26 cellular contexts compared by ENCODE assay signal in genomic region chr16:75217389-75217851, GRCh38. TPM values are rescaled to one million over a fixed set of nuclear protein-coding genes. Genes with fewer than 3 reads are reported as not detected.
DNase-seq lines count a peak whose midpoint lies in the region; ATAC-seq and TF ChIP-seq lines count a peak whose summit lies in the region.
"Had no signal": no experiment of that assay in that cellular context is flagged by ENCODE, and none has a peak within 500 bp of the region (broad histone marks: within the 10 kb centered on the region; RNA-seq: fewer than 3 reads in every experiment).

No MANE protein-coding gene starts in this region.

- in situ Hi-C loops in gastrocnemius medialis (cut with MboI; ENCODE audit: low sequenced_read_pairs in 4 of 4): loop anchor here in 1 of 4 donors (25.0 kb wide), 1 partner anchor 545 kb away; no protein-coding TSS in a partner anchor

- peak overlapping the region; percentile 42 for H2AK5ac ChIP-seq in mesenchymal stem cell (ENCODE audit: low read length, severe bottlenecking)

- H3K36me3 ChIP-seq in OCI-LY3 (replicated peaks; ENCODE audit: low read depth, low read length): no peaks in the 10 kb centered on the region
- H3K36me3 ChIP-seq in mesenchymal stem cell (ENCODE audit: control insufficient read depth in 1 of 2, insufficient read depth in 2 of 2, low read depth in 1 of 2, low read length in 2 of 2): no peaks in the 10 kb centered on the region
- H3K36me3 ChIP-seq in gastrocnemius medialis: no peaks in the 10 kb centered on the region
- H3K36me3 ChIP-seq: MG63 had no signal

- intact Hi-C loops in gastrocnemius medialis (cut with DNase I; ENCODE audit: low total_unique reads): no loop called here

- H3K23ac ChIP-seq in mesenchymal stem cell (ENCODE audit: low read length in 2 of 2): no peak overlapping the region

- H4K91ac ChIP-seq in mesenchymal stem cell (ENCODE audit: low read length): no peak overlapping the region

- H3K27ac ChIP-seq in OCI-LY3 (ENCODE audit: low read length) (peak overlapping the region; percentile 65), mesenchymal stem cell (ENCODE audit: low read length, poor library complexity, severe bottlenecking) (no peak overlapping the region), gastrocnemius medialis (peak overlapping the region in 1 of 4 donors; percentile 67), caudate nucleus (ENCODE audit: low read depth, low read length) (no peak overlapping the region)

- H3K14ac ChIP-seq in mesenchymal stem cell (ENCODE audit: low read length in 2 of 2): no peak overlapping the region

- H3K18ac ChIP-seq in mesenchymal stem cell (ENCODE audit: low read depth in 1 of 2, low read length in 2 of 2): no peak overlapping the region

- no peak overlapping the region for H4K8ac ChIP-seq in mesenchymal stem cell (ENCODE audit: low read length)

- DNase-seq in NOMO-1 (lab: John Stamatoyannopoulos, UW; ENCODE audit: unreplicated experiment in 2 of 2) (peak; percentile 26 to 34), NOMO-1 treated with DMSO at 0.1 percent for 48 hours (lab: John Stamatoyannopoulos, UW; ENCODE audit: unreplicated experiment) (no peak), mesenchymal stem cell (no peak), gastrocnemius medialis (peak in 1 of 2 donors; percentile 40), caudate nucleus (lab: John Stamatoyannopoulos, UW) (no peak)
- DNase-seq: 8988T, Calu3, H7, IMR-90, KG1, MG63, NCI-H1092, NCI-H1417 treated with DMSO at 0.1 percent for 48 hours, NCI-H1694 treated with DMSO at 0.1 percent for 48 hours, NCI-H2081, NCI-H2227 treated with DMSO at 0.1 percent for 48 hours, NCI-H526 treated with DMSO at 0.1 percent for 48 hours, PC-3, SK-N-SH, SW 1271 had no signal

- H3K4me2 ChIP-seq in OCI-LY3 (ENCODE audit: low read length): peak overlapping the region; percentile 84
- no peak overlapping the region for H3K4me2 ChIP-seq in mesenchymal stem cell (ENCODE audit: low read length, poor library complexity, severe bottlenecking)
- H3K4me2 ChIP-seq: SK-N-SH had no signal

- 91% methylated on average over 11 of the region's 11 CpGs for WGBS in mesenchymal stem cell

- H3K9me3 ChIP-seq in OCI-LY3 (ENCODE audit: insufficient read depth, low read length) (no peaks in the 10 kb centered on the region), mesenchymal stem cell (ENCODE audit: control insufficient read depth, low read length) (no peaks in the 10 kb centered on the region), gastrocnemius medialis (no peaks in the 10 kb centered on the region)
- H3K9me3 ChIP-seq: MG63, SK-N-SH had no signal

- H3K79me1 ChIP-seq in mesenchymal stem cell (replicated peaks; ENCODE audit: low read length, poor library complexity, severe bottlenecking): no peaks in the 10 kb centered on the region

- no peaks in the 10 kb centered on the region for H3K79me2 ChIP-seq in OCI-LY3 (ENCODE audit: low read length)

- TF ChIP-seq POLR2A in gastrocnemius medialis (IDR thresholded peaks at IDR 0.05): no peak

- H2BK120ac ChIP-seq in mesenchymal stem cell (ENCODE audit: low read depth, low read length): no peak overlapping the region

- no peaks in the 10 kb centered on the region for H4K20me1 ChIP-seq in OCI-LY3 (ENCODE audit: insufficient read depth, low read length)

- peak overlapping the region; percentile 65; the same call in 1 of the 2 replicates for H3K4me3 ChIP-seq in OCI-LY3 (ENCODE audit: low read length)
- H3K4me3 ChIP-seq in mesenchymal stem cell (ENCODE audit: insufficient read depth in 1 of 2, low read depth in 1 of 2, low read length in 2 of 2): no peak overlapping the region
- H3K4me3 ChIP-seq in gastrocnemius medialis: no peak overlapping the region
- H3K4me3 ChIP-seq: MG63 had no signal

- no peak overlapping the region for H3K4ac ChIP-seq in mesenchymal stem cell (ENCODE audit: low read depth in 1 of 2, low read length in 2 of 2)

- no peak overlapping the region for H2BK12ac ChIP-seq in mesenchymal stem cell (ENCODE audit: low read length in 2 of 2)

- TF ChIP-seq CTCF in OCI-LY3 (IDR thresholded peaks at IDR 0.05; ENCODE audit: low read depth, low read length) (no peak), gastrocnemius medialis (IDR thresholded peaks at IDR 0.05 in 4 of 5, conservative IDR thresholded peaks at IDR 0.05 in 1 of 5) (no peak)

- ATAC-seq in gastrocnemius medialis (peak; percentile 59 to 80), HG03565 (IDR thresholded peaks at IDR 0.05; ENCODE audit: unreplicated experiment) (no peak), GM19397 (IDR thresholded peaks at IDR 0.05; ENCODE audit: unreplicated experiment) (no peak)
- ATAC-seq: PC-3 had no signal

- peak overlapping the region; percentile 40; the same call in 1 of the 2 replicates for H3K9ac ChIP-seq in OCI-LY3 (ENCODE audit: low read length)
- H3K9ac ChIP-seq in mesenchymal stem cell (ENCODE audit: low read length): no peak overlapping the region
- H3K9ac ChIP-seq: SK-N-SH had no signal

- peaks cover 42% of the 10 kb centered on the region for H3K4me1 ChIP-seq in OCI-LY3 (ENCODE audit: low read length)
- peaks cover 3% of the 10 kb centered on the region for H3K4me1 ChIP-seq in mesenchymal stem cell (ENCODE audit: control insufficient read depth, insufficient read depth, low read depth, low read length)
- H3K4me1 ChIP-seq in gastrocnemius medialis: no peaks in the 10 kb centered on the region

- no peak overlapping the region for H2BK15ac ChIP-seq in mesenchymal stem cell (ENCODE audit: low read depth, poor library complexity, severe bottlenecking)

- H2AFZ ChIP-seq in OCI-LY3 (ENCODE audit: low read depth, low read length) (no peak overlapping the region), mesenchymal stem cell (ENCODE audit: low read depth, low read length) (no peak overlapping the region)

- H3K27me3 ChIP-seq in OCI-LY3 (ENCODE audit: low read depth, low read length) (no peaks in the 10 kb centered on the region; the same call in 1 of the 2 replicates), mesenchymal stem cell (ENCODE audit: control insufficient read depth in 1 of 2, insufficient read depth in 1 of 2, low read length in 2 of 2) (no peaks in the 10 kb centered on the region), gastrocnemius medialis (no peaks in the 10 kb centered on the region)
- H3K27me3 ChIP-seq: MG63 had no signal

- H2BK5ac ChIP-seq in mesenchymal stem cell (ENCODE audit: low read depth, low read length, poor library complexity, severe bottlenecking): no peak overlapping the region

RNA-seq across cellular contexts. Expression of gene CTRB1, which starts 1.4 kb away (rescaled TPM):
- polyA plus RNA-seq in mesenchymal stem cell (2013, experiment 1 of 2): not detected
- polyA plus RNA-seq in mesenchymal stem cell (2013, experiment 2 of 2): not detected
- not detected for total RNA-seq in gastrocnemius medialis
- total RNA-seq: Calu3, Daoy, H7, IMR-90, NCI-H460, PC-3 had no signal
- polyA plus RNA-seq: BJ, IMR-90, SK-N-SH had no signal

RNA-seq across cellular contexts. Expression of gene CTRB2, which starts 10.5 kb away (rescaled TPM):
- not detected for polyA plus RNA-seq in mesenchymal stem cell (2013, experiment 1 of 2)
- polyA plus RNA-seq in mesenchymal stem cell (2013, experiment 2 of 2): not detected
- 1 to 10 TPM in 1 of 4 donors, not detected in 3; 3.0 TPM for total RNA-seq in gastrocnemius medialis
- total RNA-seq: Calu3, Daoy, H7, IMR-90, NCI-H460, PC-3 had no signal
- polyA plus RNA-seq: BJ, IMR-90, SK-N-SH had no signal

RNA-seq across cellular contexts. Expression of gene BCAR1, which starts 34.0 kb away (rescaled TPM):
- polyA plus RNA-seq in mesenchymal stem cell (2013, experiment 1 of 2): 169 TPM
- polyA plus RNA-seq in mesenchymal stem cell (2013, experiment 2 of 2): 176 TPM
- total RNA-seq in gastrocnemius medialis: 100 to 1,000 TPM; 101 to 153 (median 145) TPM

Comparison
In these comparisons a context has a peak if more than half of its experiments do, and no peak if none do; other contexts are left out.
1. DNase-seq: peak in NOMO-1 (2 of 2); none in NOMO-1 treated with DMSO at 0.1 percent for 48 hours (single experiment), mesenchymal stem cell (single experiment) and caudate nucleus (0 of 61).
2. ATAC-seq: peak in gastrocnemius medialis (2 of 2); none in HG03565 (single experiment) and GM19397 (single experiment).